In genomic region chr22:42416671-42417230, GRCh38 we compare ENCODE assay signal across 1 cellular context.
A peak's percentile ranks its signal among the peaks of the same experiment; 100 is the strongest.
TF ChIP-seq lines count a peak whose summit lies in the region.

No MANE protein-coding gene starts in this region.

TF ChIP-seq in HEK293, 187 proteins besides CTCF, POLR2A, EP300 and RAD21 (continued from another document):
- TF ChIP-seq ZBTB44 (tag by site-specific recombination; IDR thresholded peaks at IDR 0.05) (no peak), SP2 (tag by site-specific recombination; IDR thresholded peaks at IDR 0.05) (no peak), ZBTB20 (tag by site-specific recombination; IDR thresholded peaks at IDR 0.05) (0 out of 2 replicates have a peak, but pooled peaks have one; percentile 36), ZNF23 (tag by site-specific recombination; IDR thresholded peaks at IDR 0.05; ENCODE audit: borderline replicate concordance) (no peak)
